Comparison of ENCODE assay signal across 22 cellular contexts in the genomic region with DNA sequence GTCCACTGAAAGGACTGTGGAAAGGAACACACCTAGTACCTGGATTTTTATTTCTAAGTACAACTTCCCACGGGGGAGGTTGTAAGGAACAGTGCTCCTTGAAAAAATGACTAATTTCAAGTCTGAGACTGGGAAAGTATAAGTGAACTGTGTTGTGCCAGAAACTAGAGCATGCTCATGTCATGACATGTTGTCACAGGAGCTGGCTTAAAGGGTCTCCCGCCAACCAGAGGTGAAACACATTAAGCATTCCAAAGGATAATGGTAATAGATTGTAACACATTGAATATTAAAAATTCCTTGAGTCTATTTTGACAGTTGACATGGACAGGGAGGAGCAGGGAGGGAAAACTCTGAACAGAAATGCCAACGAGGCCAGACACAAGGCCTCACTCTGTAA. TPM values are rescaled to one million over a fixed set of nuclear protein-coding genes. Genes with fewer than 3 reads are reported as not detected.
DNase-seq lines count a peak whose midpoint lies in the region; ATAC-seq and TF ChIP-seq lines count a peak whose summit lies in the region.
"Had no signal": no experiment of that assay in that cellular context is flagged by ENCODE, and none has a peak within 500 bp of the region (broad histone marks: within the 10 kb centered on the region; RNA-seq: fewer than 3 reads in every experiment).

No MANE protein-coding gene starts in this region.

- no peaks in the 10 kb centered on the region for H3K27me3 ChIP-seq in foreskin keratinocyte
- H3K27me3 ChIP-seq in testis: no peaks in the 10 kb centered on the region
- H3K27me3 ChIP-seq: body of pancreas, colonic mucosa, left lung had no signal

- DNase-seq in activated CD8-positive, alpha-beta T cell treated with anti-CD3 and anti-CD28 coated beads for 36 hours: no peak
- no peak for DNase-seq in activated CD8-positive, alpha-beta T cell treated with anti-CD3 and anti-CD28 coated beads, Interleukin-2, amount 10 ng/mL, durations not matched to agents 7 days and 5 days
- DNase-seq in activated T-helper 1 cell treated with anti-CD3 and anti-CD28 coated beads, Interleukin-12 subunit alpha, Interleukin-12 subunit beta, Interleukin-2, Interleukin-4 antibody, amounts not matched to agents 30 ng/mL and 10 ng/mL and 1 ng/mL, durations not matched to agents 14 hours and 24 hours and 36 hours (ENCODE audit: low spot score): no peak
- DNase-seq in foreskin keratinocyte (peak; percentile 63 to 85), kidney glomerular epithelial cell (lab: John Stamatoyannopoulos, UW) (no peak), testis (no peak), epidermal melanocyte (ENCODE audit: insufficient read length, low spot score) (no peak)
- no peak for DNase-seq in stimulated activated effector memory CD8-positive, alpha-beta T cell treated with anti-CD3 and anti-CD28 coated beads, Interleukin-12 subunit alpha, Interleukin-12 subunit beta, amount 100 ng/mL, for 72 hours (ENCODE audit: low spot score in 2 of 2)
- DNase-seq: activated B cell treated with CpG ODN at 0.5 μM for 24 hours; activated effector memory CD4-positive, alpha-beta T cell treated with anti-CD3 and anti-CD28 coated beads, Interleukin-2, amount 50 U/mL, for 16 hours; body of pancreas; colonic mucosa; endodermal cell; HCEC 1CT; left lung; mucosa of descending colon; NCI-H526 treated with DMSO at 0.1 percent for 48 hours; small intestine; stimulated activated naive CD4-positive, alpha-beta T cell; T1000 had no signal

- no peak for ATAC-seq in activated CD8-positive, alpha-beta T cell treated with anti-CD3 and anti-CD28 coated beads for 36 hours
- no peak for ATAC-seq in activated CD8-positive, alpha-beta T cell treated with anti-CD3 and anti-CD28 coated beads, Interleukin-2, amount 10 ng/mL, durations not matched to agents 7 days and 5 days
- peak; percentile 7 for ATAC-seq in foreskin keratinocyte
- no peak for ATAC-seq in stimulated activated effector memory CD8-positive, alpha-beta T cell treated with anti-CD3 and anti-CD28 coated beads, Interleukin-12 subunit alpha, Interleukin-12 subunit beta, amount 100 ng/mL, for 72 hours
- ATAC-seq: body of pancreas, left lung, mucosa of descending colon, SK-N-SH treated with all-trans-retinoic acid at 6 μM for 48 hours had no signal

- CTCF ChIA-PET in activated CD8-positive, alpha-beta T cell treated with anti-CD3 and anti-CD28 coated beads for 36 hours (lab: Charles Lee): no interaction called here
- CTCF ChIA-PET in activated CD8-positive, alpha-beta T cell treated with anti-CD3 and anti-CD28 coated beads, Interleukin-2, amount 10 ng/mL, durations not matched to agents 7 days and 5 days (lab: Charles Lee): no interaction called here

- 79 to 88% methylated on average over 3 of the region's 3 CpGs for WGBS in testis, 2 donors

- no peak for TF ChIP-seq CTCF in activated CD8-positive, alpha-beta T cell treated with anti-CD3 and anti-CD28 coated beads for 36 hours (IDR thresholded peaks at IDR 0.05)
- TF ChIP-seq CTCF in foreskin keratinocyte (conservative IDR thresholded peaks at IDR 0.05) (no peak), testis (IDR thresholded peaks at IDR 0.05) (no peak)

- TF ChIP-seq POLR2A in testis (IDR thresholded peaks at IDR 0.05): no peak

- H3K4me3 Mint-ChIP-seq in activated CD8-positive, alpha-beta T cell treated with anti-CD3 and anti-CD28 coated beads for 36 hours: no peak overlapping the region
- H3K4me3 Mint-ChIP-seq in activated CD8-positive, alpha-beta T cell treated with anti-CD3 and anti-CD28 coated beads, Interleukin-2, amount 10 ng/mL, durations not matched to agents 7 days and 5 days: no peak overlapping the region
- no peak overlapping the region for H3K4me3 Mint-ChIP-seq in activated T-helper 1 cell treated with anti-CD3 and anti-CD28 coated beads, Interleukin-12 subunit alpha, Interleukin-12 subunit beta, Interleukin-2, Interleukin-4 antibody, amounts not matched to agents 30 ng/mL and 10 ng/mL and 1 ng/mL, durations not matched to agents 14 hours and 24 hours and 36 hours
- peak overlapping the region; percentile 100 for H3K4me3 Mint-ChIP-seq in stimulated activated effector memory CD8-positive, alpha-beta T cell treated with anti-CD3 and anti-CD28 coated beads, Interleukin-12 subunit alpha, Interleukin-12 subunit beta, amount 100 ng/mL, for 72 hours
- H3K4me3 Mint-ChIP-seq: activated B cell treated with CpG ODN at 0.5 μM for 24 hours, B cell, endodermal cell had no signal

- intact Hi-C loops in activated CD8-positive, alpha-beta T cell treated with anti-CD3 and anti-CD28 coated beads for 36 hours (cut with micrococcal nuclease): no loop called here
- intact Hi-C loops in activated T-helper 1 cell treated with anti-CD3 and anti-CD28 coated beads, Interleukin-12 subunit alpha, Interleukin-12 subunit beta, Interleukin-2, Interleukin-4 antibody, amounts not matched to agents 30 ng/mL and 10 ng/mL and 1 ng/mL, durations not matched to agents 14 hours and 24 hours and 36 hours (cut with micrococcal nuclease): no loop called here
- intact Hi-C loops in testis (cut with DNase I; ENCODE audit: low total_unique reads): loop anchor here (10.0 kb wide), 1 partner anchor 128 kb away; no protein-coding TSS in a partner anchor

- peaks cover 43% of the 10 kb centered on the region for H3K4me1 Mint-ChIP-seq in activated CD8-positive, alpha-beta T cell treated with anti-CD3 and anti-CD28 coated beads for 36 hours (ENCODE audit: low read depth)
- peaks cover 33% of the 10 kb centered on the region for H3K4me1 Mint-ChIP-seq in activated CD8-positive, alpha-beta T cell treated with anti-CD3 and anti-CD28 coated beads, Interleukin-2, amount 10 ng/mL, durations not matched to agents 7 days and 5 days (ENCODE audit: low read depth)
- peaks cover 63% of the 10 kb centered on the region for H3K4me1 Mint-ChIP-seq in activated T-helper 1 cell treated with anti-CD3 and anti-CD28 coated beads, Interleukin-12 subunit alpha, Interleukin-12 subunit beta, Interleukin-2, Interleukin-4 antibody, amounts not matched to agents 30 ng/mL and 10 ng/mL and 1 ng/mL, durations not matched to agents 14 hours and 24 hours and 36 hours (ENCODE audit: low read depth)
- H3K4me1 Mint-ChIP-seq in stimulated activated effector memory CD8-positive, alpha-beta T cell treated with anti-CD3 and anti-CD28 coated beads, Interleukin-12 subunit alpha, Interleukin-12 subunit beta, amount 100 ng/mL, for 72 hours: peaks cover 58% of the 10 kb centered on the region

- no peaks in the 10 kb centered on the region for H3K36me3 ChIP-seq in testis (ENCODE audit: low read depth, missing control alignments)
- H3K36me3 ChIP-seq: colonic mucosa had no signal

- H3K4me1 ChIP-seq in foreskin keratinocyte: peaks cover 43% of the 10 kb centered on the region
- H3K4me1 ChIP-seq in testis: peaks cover 48% of the 10 kb centered on the region

- no peaks in the 10 kb centered on the region for H3K9me3 ChIP-seq in testis
- H3K9me3 ChIP-seq: body of pancreas, colonic mucosa, left lung, mucosa of descending colon had no signal

- peak overlapping the region; percentile 68 for H3K27ac Mint-ChIP-seq in activated CD8-positive, alpha-beta T cell treated with anti-CD3 and anti-CD28 coated beads for 36 hours
- H3K27ac Mint-ChIP-seq in activated CD8-positive, alpha-beta T cell treated with anti-CD3 and anti-CD28 coated beads, Interleukin-2, amount 10 ng/mL, durations not matched to agents 7 days and 5 days: no peak overlapping the region
- peak overlapping the region; percentile 86 for H3K27ac Mint-ChIP-seq in activated T-helper 1 cell treated with anti-CD3 and anti-CD28 coated beads, Interleukin-12 subunit alpha, Interleukin-12 subunit beta, Interleukin-2, Interleukin-4 antibody, amounts not matched to agents 30 ng/mL and 10 ng/mL and 1 ng/mL, durations not matched to agents 14 hours and 24 hours and 36 hours
- H3K27ac Mint-ChIP-seq in stimulated activated effector memory CD8-positive, alpha-beta T cell treated with anti-CD3 and anti-CD28 coated beads, Interleukin-12 subunit alpha, Interleukin-12 subunit beta, amount 100 ng/mL, for 72 hours: peak overlapping the region; percentile 98
- H3K27ac Mint-ChIP-seq: activated B cell treated with CpG ODN at 0.5 μM for 24 hours, B cell, endodermal cell had no signal

- H3K4me3 ChIP-seq in testis: no peak overlapping the region
- H3K4me3 ChIP-seq: body of pancreas, colonic mucosa, left lung, mucosa of descending colon had no signal

- H3K9me3 Mint-ChIP-seq in activated CD8-positive, alpha-beta T cell treated with anti-CD3 and anti-CD28 coated beads for 36 hours: no peaks in the 10 kb centered on the region
- no peaks in the 10 kb centered on the region for H3K9me3 Mint-ChIP-seq in activated CD8-positive, alpha-beta T cell treated with anti-CD3 and anti-CD28 coated beads, Interleukin-2, amount 10 ng/mL, durations not matched to agents 7 days and 5 days (ENCODE audit: insufficient read depth)
- no peaks in the 10 kb centered on the region for H3K9me3 Mint-ChIP-seq in activated T-helper 1 cell treated with anti-CD3 and anti-CD28 coated beads, Interleukin-12 subunit alpha, Interleukin-12 subunit beta, Interleukin-2, Interleukin-4 antibody, amounts not matched to agents 30 ng/mL and 10 ng/mL and 1 ng/mL, durations not matched to agents 14 hours and 24 hours and 36 hours
- no peaks in the 10 kb centered on the region for H3K9me3 Mint-ChIP-seq in stimulated activated effector memory CD8-positive, alpha-beta T cell treated with anti-CD3 and anti-CD28 coated beads, Interleukin-12 subunit alpha, Interleukin-12 subunit beta, amount 100 ng/mL, for 72 hours
- H3K9me3 Mint-ChIP-seq: activated B cell treated with CpG ODN at 0.5 μM for 24 hours, endodermal cell had no signal

- H3K27ac ChIP-seq in foreskin keratinocyte: peak overlapping the region; percentile 78
- H3K27ac ChIP-seq in testis: no peak overlapping the region
- H3K27ac ChIP-seq: body of pancreas, colonic mucosa, left lung had no signal

- POLR2A ChIA-PET in activated CD8-positive, alpha-beta T cell treated with anti-CD3 and anti-CD28 coated beads for 36 hours (lab: Charles Lee): interaction anchor here (1.5 kb wide), 1 partner anchor 28 kb away, joined by 4 read pairs; no protein-coding TSS in a partner anchor
- POLR2A ChIA-PET in activated CD8-positive, alpha-beta T cell treated with anti-CD3 and anti-CD28 coated beads, Interleukin-2, amount 10 ng/mL, durations not matched to agents 7 days and 5 days (lab: Charles Lee): no interaction called here

- H3K36me3 Mint-ChIP-seq in activated CD8-positive, alpha-beta T cell treated with anti-CD3 and anti-CD28 coated beads for 36 hours (ENCODE audit: low read depth): no peaks in the 10 kb centered on the region
- H3K36me3 Mint-ChIP-seq in activated CD8-positive, alpha-beta T cell treated with anti-CD3 and anti-CD28 coated beads, Interleukin-2, amount 10 ng/mL, durations not matched to agents 7 days and 5 days (ENCODE audit: low read depth): peaks cover 58% of the 10 kb centered on the region
- peaks cover 33% of the 10 kb centered on the region for H3K36me3 Mint-ChIP-seq in activated T-helper 1 cell treated with anti-CD3 and anti-CD28 coated beads, Interleukin-12 subunit alpha, Interleukin-12 subunit beta, Interleukin-2, Interleukin-4 antibody, amounts not matched to agents 30 ng/mL and 10 ng/mL and 1 ng/mL, durations not matched to agents 14 hours and 24 hours and 36 hours (ENCODE audit: low read depth)
- peaks cover 86% of the 10 kb centered on the region for H3K36me3 Mint-ChIP-seq in stimulated activated effector memory CD8-positive, alpha-beta T cell treated with anti-CD3 and anti-CD28 coated beads, Interleukin-12 subunit alpha, Interleukin-12 subunit beta, amount 100 ng/mL, for 72 hours

- H3K27me3 Mint-ChIP-seq in activated CD8-positive, alpha-beta T cell treated with anti-CD3 and anti-CD28 coated beads for 36 hours: no peaks in the 10 kb centered on the region
- H3K27me3 Mint-ChIP-seq in activated CD8-positive, alpha-beta T cell treated with anti-CD3 and anti-CD28 coated beads, Interleukin-2, amount 10 ng/mL, durations not matched to agents 7 days and 5 days (ENCODE audit: low read depth): no peaks in the 10 kb centered on the region
- H3K27me3 Mint-ChIP-seq in activated T-helper 1 cell treated with anti-CD3 and anti-CD28 coated beads, Interleukin-12 subunit alpha, Interleukin-12 subunit beta, Interleukin-2, Interleukin-4 antibody, amounts not matched to agents 30 ng/mL and 10 ng/mL and 1 ng/mL, durations not matched to agents 14 hours and 24 hours and 36 hours (ENCODE audit: insufficient read depth): no peaks in the 10 kb centered on the region
- H3K27me3 Mint-ChIP-seq: activated B cell treated with CpG ODN at 0.5 μM for 24 hours had no signal

RNA-seq across cellular contexts. Expression of a gene that starts 6.3 kb away (rescaled TPM):
- 10 to 100 TPM; 12.0 to 15.9 TPM for total RNA-seq in activated CD8-positive, alpha-beta T cell treated with anti-CD3 and anti-CD28 coated beads for 36 hours
- 10 to 100 TPM; 65.0 to 65.1 TPM for total RNA-seq in activated CD8-positive, alpha-beta T cell treated with anti-CD3 and anti-CD28 coated beads, Interleukin-2, amount 10 ng/mL, durations not matched to agents 7 days and 5 days
- 47.4 and 49.8 TPM in 2 replicates for total RNA-seq in activated T-helper 1 cell treated with anti-CD3 and anti-CD28 coated beads, Interleukin-12 subunit alpha, Interleukin-12 subunit beta, Interleukin-2, Interleukin-4 antibody, amounts not matched to agents 30 ng/mL and 10 ng/mL and 1 ng/mL, durations not matched to agents 14 hours and 24 hours and 36 hours
- 71.9 and 82.3 TPM in 2 replicates for total RNA-seq in foreskin keratinocyte
- 21.2 and 22.1 TPM in 2 replicates for polyA plus RNA-seq in foreskin keratinocyte
- total RNA-seq in testis: 100 to 1,000 TPM; 124 to 125 TPM
- polyA plus RNA-seq in testis (ENCODE audit: insufficient read depth, low read depth, low replicate concordance): 124 TPM

Comparison
In these comparisons a context has a peak if more than half of its experiments do, and no peak if none do; other contexts are left out.
1. DNase-seq: peak in foreskin keratinocyte (2 of 2); none in activated CD8-positive, alpha-beta T cell treated with anti-CD3 and anti-CD28 coated beads for 36 hours (single experiment), activated CD8-positive, alpha-beta T cell treated with anti-CD3 and anti-CD28 coated beads, Interleukin-2, amount 10 ng/mL, durations not matched to agents 7 days and 5 days (single experiment), activated T-helper 1 cell treated with anti-CD3 and anti-CD28 coated beads, Interleukin-12 subunit alpha, Interleukin-12 subunit beta, Interleukin-2, Interleukin-4 antibody, amounts not matched to agents 30 ng/mL and 10 ng/mL and 1 ng/mL, durations not matched to agents 14 hours and 24 hours and 36 hours (single experiment), stimulated activated effector memory CD8-positive, alpha-beta T cell treated with anti-CD3 and anti-CD28 coated beads, Interleukin-12 subunit alpha, Interleukin-12 subunit beta, amount 100 ng/mL, for 72 hours (0 of 2), kidney glomerular epithelial cell (single experiment), testis (single experiment) and epidermal melanocyte (single experiment).